8 cellular contexts compared by ENCODE assay signal in the genomic region with DNA sequence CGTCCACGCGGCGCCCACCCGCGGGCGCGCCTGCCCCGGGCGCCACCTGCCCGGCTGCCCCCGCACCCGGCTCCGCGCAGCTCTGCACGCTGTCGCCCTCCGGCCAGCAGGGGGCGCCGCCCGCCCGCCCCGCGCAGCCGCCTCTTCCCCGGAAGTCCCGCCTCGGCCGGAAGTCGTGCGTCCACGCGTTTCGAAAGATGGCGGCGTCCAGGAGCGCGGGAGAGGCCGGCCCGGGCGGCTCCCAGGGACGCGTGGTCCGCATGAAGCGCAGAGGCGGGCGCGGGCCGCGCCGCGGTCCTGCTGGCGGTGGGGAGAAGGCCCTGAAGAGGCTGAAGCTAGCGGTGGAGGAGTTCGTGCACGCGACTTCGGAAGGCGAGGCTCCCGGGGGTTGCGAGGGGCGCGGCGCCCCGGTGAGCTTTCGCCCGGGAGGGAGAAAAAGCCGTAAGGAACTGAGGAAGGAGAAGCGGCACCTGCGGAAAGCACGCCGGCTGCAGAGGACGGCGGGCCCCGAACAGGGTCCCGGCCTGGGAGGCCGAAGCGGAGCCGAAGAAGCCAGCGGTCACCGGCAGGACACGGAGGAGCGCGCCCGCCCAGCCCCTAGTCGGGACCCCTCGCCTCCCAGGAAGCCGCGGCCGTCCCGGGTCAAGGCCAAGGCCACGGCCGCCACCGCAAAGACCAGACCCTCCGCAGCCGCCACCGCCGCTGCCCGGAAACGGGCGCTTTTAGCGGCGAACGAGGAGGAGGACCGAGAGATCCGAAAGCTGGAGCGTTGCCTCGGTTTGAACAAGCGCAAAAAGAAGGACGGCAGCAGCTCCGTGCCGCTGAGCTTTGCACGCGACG. TPM values are rescaled to one million over a fixed set of nuclear protein-coding genes. Genes with fewer than 3 reads are reported as not detected.
A peak's percentile ranks its signal among the peaks of the same experiment; 100 is the strongest.
DNase-seq lines count a peak whose midpoint lies in the region; ATAC-seq and TF ChIP-seq lines count a peak whose summit lies in the region.

A gene with protein sequence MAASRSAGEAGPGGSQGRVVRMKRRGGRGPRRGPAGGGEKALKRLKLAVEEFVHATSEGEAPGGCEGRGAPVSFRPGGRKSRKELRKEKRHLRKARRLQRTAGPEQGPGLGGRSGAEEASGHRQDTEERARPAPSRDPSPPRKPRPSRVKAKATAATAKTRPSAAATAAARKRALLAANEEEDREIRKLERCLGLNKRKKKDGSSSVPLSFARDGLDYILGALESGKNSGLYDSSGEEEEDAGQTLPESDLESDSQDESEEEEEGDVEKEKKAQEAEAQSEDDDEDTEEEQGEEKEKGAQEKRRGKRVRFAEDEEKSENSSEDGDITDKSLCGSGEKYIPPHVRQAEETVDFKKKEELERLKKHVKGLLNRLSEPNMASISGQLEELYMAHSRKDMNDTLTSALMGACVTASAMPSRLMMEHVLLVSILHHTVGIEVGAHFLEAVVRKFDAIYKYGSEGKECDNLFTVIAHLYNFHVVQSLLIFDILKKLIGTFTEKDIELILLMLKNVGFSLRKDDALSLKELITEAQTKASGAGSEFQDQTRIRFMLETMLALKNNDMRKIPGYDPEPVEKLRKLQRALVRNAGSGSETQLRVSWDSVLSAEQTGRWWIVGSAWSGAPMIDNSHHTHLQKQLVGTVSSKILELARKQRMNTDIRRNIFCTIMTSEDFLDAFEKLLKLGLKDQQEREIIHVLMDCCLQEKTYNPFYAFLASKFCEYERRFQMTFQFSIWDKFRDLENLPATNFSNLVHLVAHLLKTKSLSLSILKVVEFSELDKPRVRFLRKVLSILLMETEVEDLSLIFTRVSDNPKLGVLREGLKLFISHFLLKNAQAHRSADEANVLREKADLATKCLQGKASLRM (plus strand): TSS at position 172 of the 840 bp plus-strand sequence. CDS start 26 bp downstream, at position 198.

- TF ChIP-seq POLR2A in GM15510 (IDR thresholded peaks at IDR 0.05; ENCODE audit: borderline replicate concordance, extremely low read depth, insufficient read length) = peak; percentile 85
- TF ChIP-seq POLR2A in vagina (IDR thresholded peaks at IDR 0.05) = no peak

- H3K9me3 Mint-ChIP-seq in T-helper 1 cell treated with Interleukin-12 subunit alpha and Interleukin-12 subunit beta and Interleukin-4 antibody, amounts not matched to agents 30 μg/mL and 1 μg/mL, for 36 hours = no peaks in the 10 kb centered on the region

- H3K4me3 ChIP-seq in right cardiac atrium (ENCODE audit: low read length) (peak within 1 kb of the TSS; percentile 85), vagina (peak within 1 kb of the TSS; percentile 69 to 94)

- peaks cover 0 to 16% of the 10 kb centered on the region in 2 donors for H3K36me3 ChIP-seq in vagina

- peak; percentile 45 to 82 (median 53) for TF ChIP-seq CTCF in vagina (IDR thresholded peaks at IDR 0.05)

- H3K27me3 ChIP-seq in right cardiac atrium (ENCODE audit: control insufficient read depth, insufficient read depth) (no peaks in the 10 kb centered on the region), vagina (no peaks in the 10 kb centered on the region)

- H3K27ac ChIP-seq in right cardiac atrium (ENCODE audit: low read length) = no peak within 1 kb of the TSS
- H3K27ac ChIP-seq in vagina = peak within 1 kb of the TSS; percentile 20

- peak within 1 kb of the TSS; percentile 95 for H3K4me3 Mint-ChIP-seq in T-helper 1 cell treated with Interleukin-12 subunit alpha and Interleukin-12 subunit beta and Interleukin-4 antibody, amounts not matched to agents 30 μg/mL and 1 μg/mL, for 36 hours

- H3K4me1 ChIP-seq in right cardiac atrium (ENCODE audit: control insufficient read depth, insufficient read depth, low read length) = peaks cover 4% of the 10 kb centered on the region
- peaks cover 31% of the 10 kb centered on the region for H3K4me1 ChIP-seq in vagina

- H3K27me3 Mint-ChIP-seq in T-helper 1 cell treated with Interleukin-12 subunit alpha and Interleukin-12 subunit beta and Interleukin-4 antibody, amounts not matched to agents 30 μg/mL and 1 μg/mL, for 36 hours (ENCODE audit: low read depth) = peaks cover 24% of the 10 kb centered on the region

- peak within 1 kb of the TSS; percentile 87 for H3K27ac Mint-ChIP-seq in T-helper 1 cell treated with Interleukin-12 subunit alpha and Interleukin-12 subunit beta and Interleukin-4 antibody, amounts not matched to agents 30 μg/mL and 1 μg/mL, for 36 hours

- intact Hi-C loops in right cardiac atrium (cut with DNase I) (no loop called here), vagina (cut with DNase I) (no loop called here)

- H3K36me3 Mint-ChIP-seq in T-helper 1 cell treated with Interleukin-12 subunit alpha and Interleukin-12 subunit beta and Interleukin-4 antibody, amounts not matched to agents 30 μg/mL and 1 μg/mL, for 36 hours (ENCODE audit: low read depth) = peaks cover 22% of the 10 kb centered on the region

- peaks cover 22% of the 10 kb centered on the region for H3K4me1 Mint-ChIP-seq in T-helper 1 cell treated with Interleukin-12 subunit alpha and Interleukin-12 subunit beta and Interleukin-4 antibody, amounts not matched to agents 30 μg/mL and 1 μg/mL, for 36 hours (ENCODE audit: low read depth)

- ATAC-seq in HG02759 (IDR thresholded peaks at IDR 0.05; ENCODE audit: unreplicated experiment) (peak; percentile 97), right cardiac atrium (peak; percentile 97 to 98)

- under 1% methylated on average over 115 of the region's 115 CpGs for WGBS in right cardiac atrium

- DNase-seq in NCI-H1105 treated with DMSO at 0.1 percent for 48 hours (lab: John Stamatoyannopoulos, UW) = peak; percentile 77
- peak; percentile 62 for DNase-seq in amniotic stem cell (lab: John Stamatoyannopoulos, UW)
- DNase-seq in right cardiac atrium = peak; percentile 92 to 97 (median 97)
- DNase-seq in renal cortical epithelial cell (ENCODE audit: low read depth) = peak; percentile 40
- no peak for DNase-seq in vagina (ENCODE audit: extremely low spot score in 2 of 2)

- H3K9me3 ChIP-seq in right cardiac atrium (ENCODE audit: control insufficient read depth, low read length) = no peaks in the 10 kb centered on the region
- H3K9me3 ChIP-seq in vagina = no peaks in the 10 kb centered on the region

RNA-seq across cellular contexts. Expression of the gene that starts here (rescaled TPM):
- 10 to 100 TPM in 1 of 4 donors, 1 to 10 TPM in 3; 6.5 to 10.6 (median 7.7) TPM for total RNA-seq in right cardiac atrium
- 5.6 TPM for polyA plus RNA-seq in right cardiac atrium
- total RNA-seq in renal cortical epithelial cell = 12.9 and 20.1 TPM in 2 replicates
- 28.5 TPM for total RNA-seq in vagina

Comparison
In these comparisons a context has a peak if more than half of its experiments do, and no peak if none do; other contexts are left out.
1. DNase-seq: peak in NCI-H1105 treated with DMSO at 0.1 percent for 48 hours (single experiment), amniotic stem cell (single experiment), right cardiac atrium (3 of 3) and renal cortical epithelial cell (single experiment); none in vagina (0 of 2).